ENCODE assay signal across 8 cellular contexts in the genomic region with DNA sequence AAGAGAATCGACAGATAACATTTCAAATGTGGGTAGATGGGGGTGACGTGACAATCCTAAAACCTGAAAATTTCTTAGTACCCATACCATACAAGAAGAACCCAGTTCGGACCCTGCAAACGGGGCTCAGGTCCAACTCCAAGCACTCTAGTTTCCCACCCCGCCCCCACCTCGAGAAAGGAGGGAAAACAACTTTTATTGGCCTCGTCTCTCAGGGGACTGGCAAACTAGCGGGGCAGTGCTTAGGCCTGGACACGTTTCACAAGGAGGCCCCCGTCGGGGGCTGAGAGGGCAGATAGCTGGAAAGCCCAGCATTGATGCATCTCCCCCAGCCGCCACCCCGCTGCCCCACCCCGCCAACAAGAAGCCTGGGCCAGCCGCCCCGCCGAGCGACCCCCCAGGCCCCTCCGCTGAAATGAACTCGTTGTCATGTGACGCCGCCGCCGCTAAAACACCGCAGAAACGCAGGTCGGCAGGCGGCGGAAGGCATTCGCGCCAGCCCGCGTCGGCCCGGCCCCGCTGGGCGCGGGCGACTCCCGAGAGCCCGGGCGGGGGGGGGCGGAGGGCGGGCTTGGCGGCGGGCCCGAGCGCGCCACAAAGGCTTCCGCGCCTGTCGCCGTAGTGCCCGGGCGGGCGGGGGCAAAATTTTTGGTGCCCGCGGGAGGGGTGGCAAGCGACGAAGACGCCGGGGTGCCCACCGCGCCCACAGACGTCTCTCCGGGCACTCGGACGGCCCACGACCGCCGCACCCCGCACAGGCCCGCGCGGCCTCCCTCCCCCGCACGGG. TPM values are rescaled to one million over a fixed set of nuclear protein-coding genes. Genes with fewer than 3 reads are reported as not detected.
DNase-seq lines count a peak whose midpoint lies in the region; ATAC-seq, FAIRE-seq and TF ChIP-seq lines count a peak whose summit lies in the region.

No MANE protein-coding gene starts in this region.

- ATAC-seq in DND-41 (ENCODE audit: insufficient read depth, low read depth) (peak; percentile 9), GM19463 (IDR thresholded peaks at IDR 0.05; ENCODE audit: unreplicated experiment) (no peak)

- no peaks in the 10 kb centered on the region for H3K36me3 Mint-ChIP-seq in astrocyte (ENCODE audit: low read depth, unreplicated experiment)

- WGBS in hepatocyte (ENCODE audit: low lambda C conversion rate, missing lambda C conversion rate), result 0% methylated on average over 11 of the region's 77 CpGs

- no peaks in the 10 kb centered on the region for H3K9me3 Mint-ChIP-seq in astrocyte (ENCODE audit: unreplicated experiment)

- peak overlapping the region; percentile 81 for H3K27ac Mint-ChIP-seq in astrocyte (ENCODE audit: unreplicated experiment)

- H3K27ac ChIP-seq in DND-41 (ENCODE audit: low read length) (peak overlapping the region; percentile 92), astrocyte (ENCODE audit: low read depth, low read length) (peak overlapping the region; percentile 97), hepatocyte (peak overlapping the region; percentile 99)

- DNase-seq in DND-41, result peak; percentile 78
- DNase-seq in HFF-Myc (ENCODE audit: extremely low read depth, low read depth), result peak; percentile 39
- peak; percentile 74 for DNase-seq in NCI-H1694 treated with DMSO at 0.1 percent for 48 hours (lab: John Stamatoyannopoulos, UW)
- peak; percentile 62 for DNase-seq in T1000 (lab: John Stamatoyannopoulos, UW)
- DNase-seq in astrocyte (ENCODE audit: low read depth), result peak; percentile 61
- peak; percentile 86 for DNase-seq in hepatocyte (ENCODE audit: low spot score)
- no peak for DNase-seq in retinal pigment epithelial cell (ENCODE audit: low read depth)

- H3K27me3 ChIP-seq in DND-41 (ENCODE audit: insufficient read depth, low read length, poor library complexity) (no peaks in the 10 kb centered on the region), astrocyte (ENCODE audit: insufficient read depth, low read length) (no peaks in the 10 kb centered on the region), hepatocyte (no peaks in the 10 kb centered on the region)

- FAIRE-seq in astrocyte (lab: Jason Lieb, UNC), result no peak

- peaks cover 66% of the 10 kb centered on the region for H3K79me2 ChIP-seq in DND-41 (ENCODE audit: insufficient read depth, low read length)
- H3K79me2 ChIP-seq in astrocyte (ENCODE audit: insufficient read depth, low read length), result peaks cover 52% of the 10 kb centered on the region
- peaks cover 48% of the 10 kb centered on the region for H3K79me2 ChIP-seq in hepatocyte

- peaks cover 49% of the 10 kb centered on the region for H3K4me1 ChIP-seq in DND-41 (ENCODE audit: insufficient read depth, low read length)
- H3K4me1 ChIP-seq in astrocyte (ENCODE audit: insufficient read depth, low read length), result peaks cover 21% of the 10 kb centered on the region
- peaks cover 29% of the 10 kb centered on the region for H3K4me1 ChIP-seq in hepatocyte (ENCODE audit: insufficient read depth)

- H3K9me3 ChIP-seq in DND-41 (ENCODE audit: insufficient read depth, low read length, severe bottlenecking) (no peaks in the 10 kb centered on the region), astrocyte (ENCODE audit: insufficient read depth, low read depth, low read length) (no peaks in the 10 kb centered on the region), hepatocyte (ENCODE audit: low read depth) (no peaks in the 10 kb centered on the region)

- H3K36me3 ChIP-seq in DND-41 (ENCODE audit: insufficient read depth, low read length) (no peaks in the 10 kb centered on the region; the same call in 1 of the 2 replicates), astrocyte (ENCODE audit: insufficient read depth, low read length) (no peaks in the 10 kb centered on the region), hepatocyte (replicated peaks; ENCODE audit: insufficient read depth, low read depth) (no peaks in the 10 kb centered on the region)

- no peaks in the 10 kb centered on the region for H3K9me2 ChIP-seq in hepatocyte (replicated peaks; ENCODE audit: insufficient read depth)

- no peak for TF ChIP-seq CTCF in DND-41 (IDR thresholded peaks at IDR 0.05; ENCODE audit: borderline replicate concordance, extremely low read depth, low read length, poor library complexity, severe bottlenecking)
- no peak for TF ChIP-seq CTCF in HFF-Myc (IDR thresholded peaks at IDR 0.05; ENCODE audit: low read depth, low read length, missing control alignments)
- TF ChIP-seq CTCF in astrocyte (IDR thresholded peaks at IDR 0.05; ENCODE audit: insufficient read depth, low read depth, low read length), result no peak
- TF ChIP-seq CTCF in hepatocyte (IDR thresholded peaks at IDR 0.05; ENCODE audit: poor library complexity), result no peak
- TF ChIP-seq CTCF in retinal pigment epithelial cell (conservative IDR thresholded peaks at IDR 0.05; ENCODE audit: low read depth, low read length), result no peak

- H2AFZ ChIP-seq in DND-41 (ENCODE audit: low read depth, low read length) (peak overlapping the region; percentile 78), astrocyte (ENCODE audit: low read depth, low read length) (peak overlapping the region; percentile 32), hepatocyte (peak overlapping the region; percentile 78)

- H3K4me3 Mint-ChIP-seq in astrocyte (ENCODE audit: unreplicated experiment), result peak overlapping the region; percentile 92

- H3K4me1 Mint-ChIP-seq in astrocyte (ENCODE audit: low read depth, unreplicated experiment), result peaks cover 26% of the 10 kb centered on the region

- H3K9ac ChIP-seq in DND-41 (ENCODE audit: low read depth, low read length) (peak overlapping the region; percentile 92), astrocyte (ENCODE audit: low read length) (peak overlapping the region; percentile 95)

- H3K4me3 ChIP-seq in DND-41 (ENCODE audit: low read depth in 1 of 2, low read length in 2 of 2) (peak overlapping the region; percentile 69 to 87), HFF-Myc (replicated peaks; ENCODE audit: low read depth, low read length) (peak overlapping the region; percentile 76), astrocyte (ENCODE audit: insufficient read depth, low read depth, low read length) (peak overlapping the region; percentile 73), hepatocyte (peak overlapping the region; percentile 64), retinal pigment epithelial cell (ENCODE audit: low read length) (peak overlapping the region; percentile 61)

- H3K27me3 Mint-ChIP-seq in astrocyte (ENCODE audit: low read depth, unreplicated experiment), result no peaks in the 10 kb centered on the region

- peaks cover 3% of the 10 kb centered on the region; the same call in 1 of the 2 replicates for H4K20me1 ChIP-seq in DND-41 (ENCODE audit: insufficient read depth, low read length)
- peaks cover 13% of the 10 kb centered on the region for H4K20me1 ChIP-seq in astrocyte (ENCODE audit: insufficient read depth, low read length)
- H4K20me1 ChIP-seq in hepatocyte (ENCODE audit: insufficient read depth, poor library complexity, severe bottlenecking), result peaks cover 11% of the 10 kb centered on the region

- H3K4me2 ChIP-seq in DND-41 (ENCODE audit: insufficient read depth, low read length) (peak overlapping the region; percentile 79), astrocyte (ENCODE audit: low read length) (peak overlapping the region; percentile 82), hepatocyte (peak overlapping the region; percentile 82)

RNA-seq across cellular contexts. Expression of a gene that starts 0.7 kb away (rescaled TPM):
- 24.1 and 24.2 TPM in 2 replicates for total RNA-seq in astrocyte
- 37.0 and 41.1 TPM in 2 replicates for total RNA-seq in hepatocyte
- polyA plus RNA-seq in hepatocyte, result 12.4 and 16.6 TPM in 2 replicates
